Comparison of ENCODE assay signal across 7 cellular contexts in genomic region chr3:129015388-129016105, GRCh38. TPM values are rescaled to one million over a fixed set of nuclear protein-coding genes. Genes with fewer than 3 reads are reported as not detected.
DNase-seq lines count a peak whose midpoint lies in the region; ATAC-seq and TF ChIP-seq lines count a peak whose summit lies in the region.

No MANE protein-coding gene starts in this region.

- 39% methylated on average over 11 of the region's 19 CpGs for WGBS in right lobe of liver (ENCODE audit: insufficient coverage, low coverage, low lambda C conversion rate, missing lambda C conversion rate)

- no peak for TF ChIP-seq POLR2A in right lobe of liver (IDR thresholded peaks at IDR 0.05)

- H3K9me3 ChIP-seq in OCI-LY7 (ENCODE audit: low read length), result no peaks in the 10 kb centered on the region
- H3K9me3 ChIP-seq in right lobe of liver, result no peaks in the 10 kb centered on the region
- no peaks in the 10 kb centered on the region for H3K9me3 ChIP-seq in thoracic aorta

- no peaks in the 10 kb centered on the region for H4K20me1 ChIP-seq in OCI-LY7 (ENCODE audit: insufficient read depth, low read length)

- H3K79me2 ChIP-seq in OCI-LY7 (ENCODE audit: insufficient read depth, low read depth, low read length), result no peaks in the 10 kb centered on the region

- H3K27ac ChIP-seq in OCI-LY7 (ENCODE audit: low read depth, low read length, poor library complexity, severe bottlenecking) (peak overlapping the region; percentile 53), right lobe of liver (peak overlapping the region in 2 of 3 donors; percentile 33 to 65), thoracic aorta (no peak overlapping the region)

- intact Hi-C loops in OCI-LY7 (cut with micrococcal nuclease; ENCODE audit: unreplicated experiment), result loop anchor here (1.0 kb wide), 1 partner anchor 45 kb away; no protein-coding TSS in a partner anchor
- intact Hi-C loops in right lobe of liver (cut with DNase I), result no loop called here

- TF ChIP-seq CTCF in OCI-LY7 (conservative IDR thresholded peaks at IDR 0.05; ENCODE audit: low read length), result no peak
- no peak for TF ChIP-seq CTCF in right lobe of liver (IDR thresholded peaks at IDR 0.05)
- TF ChIP-seq CTCF in thoracic aorta (IDR thresholded peaks at IDR 0.05), result no peak

- H2AFZ ChIP-seq in OCI-LY7 (ENCODE audit: low read length), result peak overlapping the region; percentile 48

- CTCF ChIA-PET in OCI-LY7 (lab: Charles Lee; ENCODE audit: unreplicated experiment), result interaction anchor here (0.6 to 2.2 kb wide), 9 partner anchors 11 to 218 kb away, joined by 3 to 19 read pairs (median 6); partner anchors contain the start of genes CFAP92 and RAB43

- H3K4me1 ChIP-seq in OCI-LY7 (ENCODE audit: insufficient read depth, low read length, poor library complexity, severe bottlenecking) (peaks cover 32% of the 10 kb centered on the region), right lobe of liver (no peaks in the 10 kb centered on the region), thoracic aorta (ENCODE audit: control insufficient read depth in 1 of 2, low read depth in 2 of 2) (no peaks in the 10 kb centered on the region)

- H3K36me3 ChIP-seq in OCI-LY7 (ENCODE audit: insufficient read depth, low read length) (no peaks in the 10 kb centered on the region), right lobe of liver (no peaks in the 10 kb centered on the region), thoracic aorta (no peaks in the 10 kb centered on the region)

- H3K27me3 ChIP-seq in right lobe of liver (no peaks in the 10 kb centered on the region), thoracic aorta (replicated peaks; ENCODE audit: insufficient read depth) (no peaks in the 10 kb centered on the region)

- POLR2A ChIA-PET in OCI-LY7 (lab: Charles Lee), result interaction anchor here (0.5 to 3.0 kb wide), 9 partner anchors 11 to 1169 kb away, joined by 3 to 24 read pairs (median 3); partner anchors contain the start of gene CFAP92

- peak; percentile 73 to 89 (median 84) for ATAC-seq in right lobe of liver
- no peak for ATAC-seq in thoracic aorta (ENCODE audit: insufficient number of reproducible peaks, low FRiP score, low read depth)
- ATAC-seq in HG02870 (IDR thresholded peaks at IDR 0.05; ENCODE audit: unreplicated experiment), result no peak
- no peak for ATAC-seq in HG02852 (IDR thresholded peaks at IDR 0.05; ENCODE audit: unreplicated experiment)

- peak; percentile 36 for DNase-seq in OCI-LY7 (ENCODE audit: low spot score)
- peak; percentile 79 for DNase-seq in activated effector memory CD4-positive, alpha-beta T cell treated with anti-CD3 and anti-CD28 coated beads, Interleukin-2, amount 50 U/mL, for 16 hours
- peak in 2 of 3 donors; percentile 72 to 75 for DNase-seq in right lobe of liver
- no peak for DNase-seq in thoracic aorta (ENCODE audit: low spot score)
- no peak for DNase-seq in kidney glomerular epithelial cell (lab: John Stamatoyannopoulos, UW)

- BruUV-seq in OCI-LY7 (replicated peaks; lab: Mats Ljungman, UMichigan), result no TSS peak

- H3K4me3 ChIP-seq in OCI-LY7 (ENCODE audit: low read depth, low read length, poor library complexity, severe bottlenecking), result no peak overlapping the region
- H3K4me3 ChIP-seq in right lobe of liver, result no peak overlapping the region
- peak overlapping the region; percentile 5 for H3K4me3 ChIP-seq in thoracic aorta

- peak overlapping the region; percentile 50 for H3K4me2 ChIP-seq in OCI-LY7 (ENCODE audit: low read length)

- no peaks in the 10 kb centered on the region for H3K9me2 ChIP-seq in OCI-LY7 (ENCODE audit: insufficient read depth, low read length)

RNA-seq across cellular contexts. Expression of gene EFCC1, which starts 14.4 kb away (rescaled TPM):
- not detected in 2 replicates for total RNA-seq in OCI-LY7 (2014; rRNA removed; shearing (Covaris generic))
- total RNA-seq in OCI-LY7 (2022) (not detected in 2 replicates), right lobe of liver (1 to 10 TPM in 2 of 6 experiments, under 1 TPM in 4; 0.25 to 1.5 (median 0.39) TPM), thoracic aorta (1 to 10 TPM in 1 of 2 donors, not detected in 1; 1.4 TPM)

RNA-seq across cellular contexts. Expression of gene CFAP92, which starts 21.7 kb away (rescaled TPM):
- 0.66 TPM in 1 of 2 replicates, not detected in the other for total RNA-seq in OCI-LY7 (2014; rRNA removed; shearing (Covaris generic))
- total RNA-seq in OCI-LY7 (2022) (0.08 and 0.18 TPM in 2 replicates), right lobe of liver (under 1 TPM in 4 of 6 experiments, not detected in 2; 0.05 to 0.21 (median 0.08) TPM), thoracic aorta (under 1 TPM in 1 of 2 donors, not detected in 1; 0.68 TPM)

RNA-seq across cellular contexts. Expression of gene GP9, which starts 45.0 kb away (rescaled TPM):
- not detected in 2 replicates for total RNA-seq in OCI-LY7 (2014; rRNA removed; shearing (Covaris generic))
- total RNA-seq in OCI-LY7 (2022), result not detected in 2 replicates
- total RNA-seq in right lobe of liver, result under 1 TPM in 1 of 6 experiments, not detected in 5; 0.50 TPM
- total RNA-seq in thoracic aorta, result not detected

Comparison
In these comparisons a context has a peak if more than half of its experiments do, and no peak if none do; other contexts are left out.
1. DNase-seq: peak in OCI-LY7 (single experiment), activated effector memory CD4-positive, alpha-beta T cell treated with anti-CD3 and anti-CD28 coated beads, Interleukin-2, amount 50 U/mL, for 16 hours (single experiment) and right lobe of liver (2 of 3); none in thoracic aorta (single experiment) and kidney glomerular epithelial cell (single experiment).
2. H3K27ac ChIP-seq: peak in OCI-LY7 (single experiment) and right lobe of liver (2 of 3); none in thoracic aorta (0 of 2).
3. ATAC-seq: peak in right lobe of liver (4 of 4); none in thoracic aorta (single experiment), HG02870 (single experiment) and HG02852 (single experiment).